In the genomic region with DNA sequence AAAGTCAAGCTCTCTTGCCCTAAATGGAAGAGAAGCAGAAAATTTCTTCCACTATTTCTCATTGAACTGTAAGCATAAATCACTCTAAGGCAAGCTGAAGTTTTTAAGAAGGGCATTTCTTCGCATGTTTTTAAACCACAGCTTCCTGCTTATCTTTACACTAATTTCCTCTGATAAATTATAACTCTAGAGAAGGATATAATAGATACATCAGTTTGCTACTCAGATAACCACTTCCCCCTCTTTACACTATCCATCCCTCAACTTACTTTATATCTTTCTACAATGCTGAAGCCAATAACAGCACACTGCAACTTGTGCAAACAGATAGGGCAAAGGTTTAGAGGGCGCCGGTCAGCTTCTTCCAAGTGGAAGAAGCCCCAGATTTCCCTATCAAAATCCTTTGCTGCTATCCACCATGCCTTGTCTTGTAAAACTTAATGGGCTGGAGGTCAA, we compare ENCODE assay signal across 15 cellular contexts. TPM values are rescaled to one million over a fixed set of nuclear protein-coding genes. Genes with fewer than 3 reads are reported as not detected.
A peak's percentile ranks its signal among the peaks of the same experiment; 100 is the strongest.
DNase-seq lines count a peak whose midpoint lies in the region; ATAC-seq and TF ChIP-seq lines count a peak whose summit lies in the region.
"Had no signal": no experiment of that assay in that cellular context is flagged by ENCODE, and none has a peak within 500 bp of the region (broad histone marks: within the 10 kb centered on the region; RNA-seq: fewer than 3 reads in every experiment).

No MANE protein-coding gene starts in this region.

- peaks cover 31% of the 10 kb centered on the region for H3K36me3 Mint-ChIP-seq in activated T-cell treated with anti-CD3 and anti-CD28 coated beads, Interleukin-2, amount 50 U/mL, for 24 hours (ENCODE audit: low read depth)
- peaks cover 18% of the 10 kb centered on the region for H3K36me3 Mint-ChIP-seq in stimulated activated effector memory CD8-positive, alpha-beta T cell treated with anti-CD3 and anti-CD28 coated beads, Interleukin-12 subunit alpha, Interleukin-12 subunit beta, amount 100 ng/mL, for 72 hours

- no peaks in the 10 kb centered on the region for H3K27me3 Mint-ChIP-seq in activated T-cell treated with anti-CD3 and anti-CD28 coated beads, Interleukin-2, amount 50 U/mL, for 24 hours

- peak overlapping the region in 3 of 4 donors; percentile 24 to 66 (median 28) for H3K27ac ChIP-seq in Peyer's patch
- H3K27ac ChIP-seq: coronary artery, parathyroid adenoma had no signal

- no peaks in the 10 kb centered on the region for H3K9me3 Mint-ChIP-seq in activated T-cell treated with anti-CD3 and anti-CD28 coated beads, Interleukin-2, amount 50 U/mL, for 24 hours
- no peaks in the 10 kb centered on the region for H3K9me3 Mint-ChIP-seq in stimulated activated effector memory CD8-positive, alpha-beta T cell treated with anti-CD3 and anti-CD28 coated beads, Interleukin-12 subunit alpha, Interleukin-12 subunit beta, amount 100 ng/mL, for 72 hours
- H3K9me3 Mint-ChIP-seq: H9 had no signal

- H3K4me3 ChIP-seq in Peyer's patch: no peak overlapping the region
- H3K4me3 ChIP-seq: coronary artery had no signal

- ATAC-seq in stimulated activated effector memory CD8-positive, alpha-beta T cell treated with anti-CD3 and anti-CD28 coated beads, Interleukin-12 subunit alpha, Interleukin-12 subunit beta, amount 100 ng/mL, for 72 hours: peak; percentile 12
- ATAC-seq in GM18858 (IDR thresholded peaks at IDR 0.05; ENCODE audit: unreplicated experiment): no peak

- TF ChIP-seq POLR2A in Peyer's patch (IDR thresholded peaks at IDR 0.05): no peak

- H3K4me1 Mint-ChIP-seq in activated T-cell treated with anti-CD3 and anti-CD28 coated beads, Interleukin-2, amount 50 U/mL, for 24 hours (ENCODE audit: low read depth): peaks cover 86% of the 10 kb centered on the region
- peaks cover 45% of the 10 kb centered on the region for H3K4me1 Mint-ChIP-seq in stimulated activated effector memory CD8-positive, alpha-beta T cell treated with anti-CD3 and anti-CD28 coated beads, Interleukin-12 subunit alpha, Interleukin-12 subunit beta, amount 100 ng/mL, for 72 hours

- peaks cover 0 to 14% (median 3%) of the 10 kb centered on the region in 4 donors for H3K4me1 ChIP-seq in Peyer's patch

- H3K9me3 ChIP-seq in Peyer's patch: no peaks in the 10 kb centered on the region
- H3K9me3 ChIP-seq: SK-N-SH had no signal

- no peaks in the 10 kb centered on the region for H3K27me3 ChIP-seq in Peyer's patch

- no peak for TF ChIP-seq CTCF in Peyer's patch (IDR thresholded peaks at IDR 0.05)

- peak overlapping the region; percentile 88 for H3K27ac Mint-ChIP-seq in activated T-cell treated with anti-CD3 and anti-CD28 coated beads, Interleukin-2, amount 50 U/mL, for 24 hours
- H3K27ac Mint-ChIP-seq in stimulated activated effector memory CD8-positive, alpha-beta T cell treated with anti-CD3 and anti-CD28 coated beads, Interleukin-12 subunit alpha, Interleukin-12 subunit beta, amount 100 ng/mL, for 72 hours: peak overlapping the region; percentile 90
- H3K27ac Mint-ChIP-seq: H9 had no signal

- H3K36me3 ChIP-seq in Peyer's patch: peaks cover 0 to 10% (median 0%) of the 10 kb centered on the region in 3 donors

- DNase-seq in activated T-cell treated with anti-CD3 and anti-CD28 coated beads, Interleukin-2, amount 50 U/mL, for 24 hours: no peak
- DNase-seq in activated T-cell treated with anti-CD3 and anti-CD28 coated beads, Interleukin-2, amount 50 U/mL, for 1 hour: no peak
- DNase-seq in Peyer's patch (no peak), amniotic epithelial cell (ENCODE audit: low read depth) (peak; percentile 53), middle frontal gyrus (ENCODE audit: extremely low spot score, low spot score) (no peak), HT-29 (ENCODE audit: low spot score) (no peak)
- DNase-seq in stimulated activated effector memory CD8-positive, alpha-beta T cell treated with anti-CD3 and anti-CD28 coated beads, Interleukin-12 subunit alpha, Interleukin-12 subunit beta, amount 100 ng/mL, for 72 hours (ENCODE audit: low spot score in 2 of 2): no peak
- DNase-seq: H9, mesendoderm, NCI-H1436 treated with DMSO at 0.1 percent for 48 hours, NCI-H82, SK-N-SH had no signal

- H3K4me3 Mint-ChIP-seq in activated T-cell treated with anti-CD3 and anti-CD28 coated beads, Interleukin-2, amount 50 U/mL, for 24 hours: peak overlapping the region; percentile 25
- H3K4me3 Mint-ChIP-seq in stimulated activated effector memory CD8-positive, alpha-beta T cell treated with anti-CD3 and anti-CD28 coated beads, Interleukin-12 subunit alpha, Interleukin-12 subunit beta, amount 100 ng/mL, for 72 hours: peak overlapping the region; percentile 45
- H3K4me3 Mint-ChIP-seq: H9 had no signal

RNA-seq across cellular contexts. Expression of a gene that starts 49.8 kb away (rescaled TPM):
- total RNA-seq in Peyer's patch: 10 to 100 TPM in 2 of 4 donors, 1 to 10 TPM in 2; 5.2 to 23.1 (median 9.8) TPM
- total RNA-seq in HT-29 (2014; rRNA removed; shearing (Covaris generic)): 0.86 and 5.5 TPM in 2 replicates
